In the genomic region with DNA sequence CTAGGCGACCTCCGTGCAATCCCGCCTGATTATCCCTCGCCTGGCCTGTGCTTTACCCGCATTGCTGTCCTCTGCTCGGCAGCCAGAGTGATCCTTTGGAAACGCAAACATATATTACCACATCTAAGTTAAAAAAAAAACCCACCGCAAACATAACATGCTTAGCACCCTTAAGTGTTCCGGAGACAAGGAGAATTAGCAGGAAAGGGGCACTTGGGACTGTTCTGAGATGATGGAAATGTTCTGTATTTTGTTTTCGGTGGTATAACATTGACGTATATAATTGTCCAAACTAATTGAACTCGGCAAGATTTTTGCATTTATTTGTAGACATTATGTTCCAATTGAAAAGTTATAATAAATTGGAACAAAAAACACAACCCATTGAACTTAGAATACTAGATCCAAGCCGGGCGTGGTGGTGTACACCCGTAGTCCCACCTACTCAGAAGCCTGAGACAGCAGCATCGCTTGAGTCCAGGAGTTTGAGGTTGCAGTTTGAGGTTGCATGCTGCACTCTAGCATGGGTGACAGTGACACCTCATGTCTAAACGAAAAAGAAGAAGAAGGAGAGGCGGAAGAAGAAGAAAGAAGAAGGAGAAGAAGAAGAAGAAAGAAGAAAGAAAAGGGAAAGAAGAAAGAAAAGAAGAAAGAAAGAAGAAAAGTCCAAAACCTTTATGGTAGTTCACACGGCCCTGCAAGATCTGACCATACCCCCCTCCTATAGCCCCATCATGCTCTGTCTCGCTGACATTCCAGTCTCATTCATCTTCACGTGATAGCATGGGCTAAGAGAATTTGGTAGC, we compare ENCODE assay signal across 8 cellular contexts. TPM values are rescaled to one million over a fixed set of nuclear protein-coding genes. Genes with fewer than 3 reads are reported as not detected.
DNase-seq lines count a peak whose midpoint lies in the region; ATAC-seq, FAIRE-seq and TF ChIP-seq lines count a peak whose summit lies in the region.

No MANE protein-coding gene starts in this region.

- no peak for ATAC-seq in WTC11
- ATAC-seq in GM21529 (IDR thresholded peaks at IDR 0.05; ENCODE audit: unreplicated experiment) = no peak

- no peak for TF ChIP-seq CTCF in WTC11 (IDR thresholded peaks at IDR 0.05)

- peaks cover 13% of the 10 kb centered on the region for H3K36me3 Mint-ChIP-seq in activated naive CD4-positive, alpha-beta T cell treated with anti-CD3 and anti-CD28 coated beads, Interleukin-2, amount 10 ng/mL, durations not matched to agents 7 days and 5 days
- H3K36me3 Mint-ChIP-seq in WTC11 = no peaks in the 10 kb centered on the region

- no peaks in the 10 kb centered on the region for H3K9me3 Mint-ChIP-seq in activated naive CD4-positive, alpha-beta T cell treated with anti-CD3 and anti-CD28 coated beads, Interleukin-2, amount 10 ng/mL, durations not matched to agents 7 days and 5 days
- H3K9me3 Mint-ChIP-seq in WTC11 = no peaks in the 10 kb centered on the region

- H3K9me3 ChIP-seq in thymus (ENCODE audit: control insufficient read depth) = no peaks in the 10 kb centered on the region

- whole genome bisulfite sequencing in thymus = 26% methylated on average over 21 of the region's 21 CpGs

- H3K4me1 Mint-ChIP-seq in activated naive CD4-positive, alpha-beta T cell treated with anti-CD3 and anti-CD28 coated beads, Interleukin-2, amount 10 ng/mL, durations not matched to agents 7 days and 5 days = peaks cover 39% of the 10 kb centered on the region
- H3K4me1 Mint-ChIP-seq in WTC11 = peaks cover 22% of the 10 kb centered on the region

- H3K36me3 ChIP-seq in thymus (ENCODE audit: control insufficient read depth, insufficient read depth) = peaks cover 7% of the 10 kb centered on the region

- H3K4me3 Mint-ChIP-seq in activated naive CD4-positive, alpha-beta T cell treated with anti-CD3 and anti-CD28 coated beads, Interleukin-2, amount 10 ng/mL, durations not matched to agents 7 days and 5 days = peak overlapping the region; percentile 96
- peak overlapping the region; percentile 81 for H3K4me3 Mint-ChIP-seq in WTC11

- H3K27me3 ChIP-seq in thymus (ENCODE audit: control insufficient read depth, insufficient read depth) = no peaks in the 10 kb centered on the region

- no peak overlapping the region for H3K27ac ChIP-seq in thymus (ENCODE audit: low read depth)

- peaks cover 16% of the 10 kb centered on the region for H3K27me3 Mint-ChIP-seq in activated naive CD4-positive, alpha-beta T cell treated with anti-CD3 and anti-CD28 coated beads, Interleukin-2, amount 10 ng/mL, durations not matched to agents 7 days and 5 days
- no peaks in the 10 kb centered on the region; the same call in 1 of the 2 replicates for H3K27me3 Mint-ChIP-seq in WTC11 (ENCODE audit: low read depth)

- H3K27ac Mint-ChIP-seq in activated naive CD4-positive, alpha-beta T cell treated with anti-CD3 and anti-CD28 coated beads, Interleukin-2, amount 10 ng/mL, durations not matched to agents 7 days and 5 days = peak overlapping the region; percentile 77
- no peak overlapping the region for H3K27ac Mint-ChIP-seq in WTC11

- POLR2A ChIA-PET in WTC11 (lab: Charles Lee) = no interaction called here

- H3K4me3 ChIP-seq in thymus (ENCODE audit: low read length) = peak overlapping the region; percentile 67

- no peak for DNase-seq in activated naive CD4-positive, alpha-beta T cell treated with anti-CD3 and anti-CD28 coated beads, Interleukin-2, amount 10 ng/mL, durations not matched to agents 7 days and 5 days
- no peak for DNase-seq in activated naive CD4-positive, alpha-beta T cell treated with anti-CD3 and anti-CD28 coated beads, Interleukin-2, amount 50 U/mL, for 16 hours
- DNase-seq in WTC11 (ENCODE audit: low spot score) = no peak
- DNase-seq in foreskin melanocyte = no peak
- DNase-seq in NCI-H2196 (lab: John Stamatoyannopoulos, UW; ENCODE audit: unreplicated experiment) = no peak

- CTCF ChIA-PET in activated naive CD4-positive, alpha-beta T cell treated with anti-CD3 and anti-CD28 coated beads, Interleukin-2, amount 10 ng/mL, durations not matched to agents 7 days and 5 days (lab: Charles Lee) = interaction anchor here (1.4 kb wide), 2 partner anchors 52 to 76 kb away, joined by 4 to 8 read pairs; a partner anchor contains a TSS
- CTCF ChIA-PET in WTC11 (lab: Charles Lee) = interaction anchor here (0.9 to 1.4 kb wide), 5 partner anchors 12 to 76 kb away, joined by 3 to 10 read pairs (median 5); a partner anchor contains a TSS

- H3K4me1 ChIP-seq in thymus (ENCODE audit: control insufficient read depth, insufficient read depth, low read length) = peaks cover 13% of the 10 kb centered on the region

- peak; percentile 94 for FAIRE-seq in islet of Langerhans (lab: Jason Lieb, UNC)

TF ChIP-seq in WTC11, 78 proteins besides CTCF, POLR2A, EP300 and RAD21:
- 0 out of 2 replicates have a peak, but pooled peaks have one; percentile 15 for TF ChIP-seq NFATC4 (CRISPR knock-in tag; IDR thresholded peaks at IDR 0.05)
- TF ChIP-seq, protein P1, sequence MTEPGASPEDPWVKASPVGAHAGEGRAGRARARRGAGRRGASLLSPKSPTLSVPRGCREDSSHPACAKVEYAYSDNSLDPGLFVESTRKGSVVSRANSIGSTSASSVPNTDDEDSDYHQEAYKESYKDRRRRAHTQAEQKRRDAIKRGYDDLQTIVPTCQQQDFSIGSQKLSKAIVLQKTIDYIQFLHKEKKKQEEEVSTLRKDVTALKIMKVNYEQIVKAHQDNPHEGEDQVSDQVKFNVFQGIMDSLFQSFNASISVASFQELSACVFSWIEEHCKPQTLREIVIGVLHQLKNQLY (CRISPR knock-in tag; IDR thresholded peaks at IDR 0.05) = no peak

RNA-seq across cellular contexts. Expression of a gene that starts 0.6 kb away (rescaled TPM):
- total RNA-seq in WTC11 (2021) = 28.8 to 30.8 TPM (median 29.8 TPM) in 3 replicates
- 14.9 TPM for polyA plus RNA-seq in thymus

RNA-seq across cellular contexts. Expression of a gene that starts 15.9 kb away (rescaled TPM):
- total RNA-seq in WTC11 (2021) = 1.1 to 1.9 TPM (median 1.7 TPM) in 3 replicates
- polyA plus RNA-seq in thymus = 3.0 TPM

RNA-seq across cellular contexts. Expression of a gene that starts 44.8 kb away (rescaled TPM):
- total RNA-seq in WTC11 (2021) = 14.8 to 15.7 TPM (median 15.0 TPM) in 3 replicates
- 51.1 TPM for polyA plus RNA-seq in thymus
